Comparison of ENCODE assay signal across 21 cellular contexts in the genomic region with DNA sequence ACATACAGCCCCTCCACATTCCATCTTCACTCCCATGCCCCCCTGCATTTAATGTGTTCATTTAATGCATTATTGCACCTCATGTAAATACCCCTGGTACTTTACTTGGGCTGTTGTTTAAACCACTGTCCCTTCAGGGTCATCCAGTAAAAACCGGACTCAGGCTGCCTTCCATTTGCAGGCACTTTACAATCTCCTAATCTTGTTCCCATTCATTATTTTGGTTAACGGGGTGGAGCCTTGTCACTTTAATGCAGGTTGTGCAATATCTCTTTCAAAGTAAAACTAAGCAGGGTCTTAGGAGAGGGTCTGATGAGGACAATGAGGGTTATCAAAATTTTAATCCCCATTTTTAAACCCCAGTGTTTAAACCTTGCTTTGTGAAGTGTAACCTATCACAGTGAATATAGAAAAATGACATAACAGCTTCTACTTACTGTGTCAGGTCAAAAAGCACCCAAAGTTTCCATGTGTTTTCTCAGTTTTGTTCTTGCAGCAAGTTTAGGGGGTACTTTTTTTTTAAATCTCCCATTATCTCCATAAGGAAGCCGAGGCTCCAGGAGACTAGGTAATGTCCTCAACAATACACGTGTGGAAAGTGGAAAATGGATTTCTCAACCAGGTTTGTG. TPM values are rescaled to one million over a fixed set of nuclear protein-coding genes. Genes with fewer than 3 reads are reported as not detected.
DNase-seq lines count a peak whose midpoint lies in the region; ATAC-seq, FAIRE-seq and TF ChIP-seq lines count a peak whose summit lies in the region.
"Had no signal": no experiment of that assay in that cellular context is flagged by ENCODE, and none has a peak within 500 bp of the region (broad histone marks: within the 10 kb centered on the region; RNA-seq: fewer than 3 reads in every experiment).

No MANE protein-coding gene starts in this region.

- CTCF ChIA-PET in K562 (lab: Yijun Ruan, JAX; ENCODE audit: low intra/inter-chr PET ratio): no interaction called here

- WGBS in K562 (ENCODE audit: insufficient coverage, low coverage, missing lambda C conversion rate): 22% methylated on average over 4 of the region's 4 CpGs

- no peak overlapping the region for H3K4me3 ChIP-seq in K562
- H3K4me3 ChIP-seq: BLaER1 treated with 17β-estradiol and CSF1 and Interleukin-3, amounts not matched to agents 10 nM and 100 nM; GM23248 had no signal

- no peak overlapping the region for H3K9ac ChIP-seq in K562 (ENCODE audit: insufficient read depth in 1 of 2, low read depth in 2 of 2, low read length in 2 of 2)
- H3K9ac ChIP-seq: BLaER1 treated with 17β-estradiol and CSF1 and Interleukin-3, amounts not matched to agents 10 nM and 100 nM; GM23248 had no signal

- no peaks in the 10 kb centered on the region for H3K9me3 Mint-ChIP-seq in stimulated activated effector memory CD8-positive, alpha-beta T cell treated with anti-CD3 and anti-CD28 coated beads, Interleukin-12 subunit alpha, Interleukin-12 subunit beta, amount 100 ng/mL, for 72 hours
- no peaks in the 10 kb centered on the region for H3K9me3 Mint-ChIP-seq in osteocyte (ENCODE audit: unreplicated experiment)
- H3K9me3 Mint-ChIP-seq: CD8-positive, alpha-beta T cell had no signal

- intact Hi-C loops in K562 (cut with micrococcal nuclease): no loop called here

- peak; percentile 38 for FAIRE-seq in GM12891 (lab: Jason Lieb, UNC)
- no peak for FAIRE-seq in K562 (lab: Jason Lieb, UNC)
- FAIRE-seq: H54, HTR-8/SVneo had no signal

- in situ Hi-C loops in K562 (cut with MboI): no loop called here

- TF ChIP-seq EP300 in Ishikawa (IDR thresholded peaks at IDR 0.05; ENCODE audit: borderline replicate concordance): no peak
- no peak for TF ChIP-seq EP300 in K562 (IDR thresholded peaks at IDR 0.05; ENCODE audit: low read length)

- TF ChIP-seq RAD21 in Ishikawa (IDR thresholded peaks at IDR 0.05; ENCODE audit: low read depth) (no peak), K562 (CRISPR knock-in tag; conservative IDR thresholded peaks at IDR 0.05 in 1 of 2, IDR thresholded peaks at IDR 0.05 in 1 of 2) (no peak)

- H2AFZ ChIP-seq in K562 (ENCODE audit: low read depth, low read length): peak overlapping the region; percentile 60
- H2AFZ ChIP-seq: GM23248 had no signal

- POLR2A ChIA-PET in K562 (lab: Yijun Ruan, JAX): interaction anchor here (0.5 kb wide), 1 partner anchor 10 kb away, joined by 3 read pairs; no protein-coding TSS in a partner anchor

- H3K9me1 ChIP-seq in K562 (ENCODE audit: control insufficient read depth, insufficient read depth, low read length): no peaks in the 10 kb centered on the region

- no peaks in the 10 kb centered on the region for H3K9me3 ChIP-seq in K562 (replicated peaks; ENCODE audit: control insufficient read depth, insufficient read depth, low read depth, low read length)
- H3K9me3 ChIP-seq: BLaER1 treated with 17β-estradiol and CSF1 and Interleukin-3, amounts not matched to agents 10 nM and 100 nM had no signal

- no peaks in the 10 kb centered on the region for H3K27me3 ChIP-seq in K562 (ENCODE audit: control insufficient read depth in 2 of 2, insufficient read depth in 2 of 2, low read length in 2 of 2)
- H3K27me3 ChIP-seq: BLaER1 treated with 17β-estradiol and CSF1 and Interleukin-3, amounts not matched to agents 10 nM and 100 nM had no signal

- BruUV-seq in K562 (replicated peaks; lab: Mats Ljungman, UMichigan): no TSS peak

- 0 out of 5 replicates have a peak, but pooled peaks cover 0 to under 1% of the 10 kb centered on the region in 2 experiments for H3K4me1 ChIP-seq in K562 (replicated peaks in 1 of 2; ENCODE audit: control insufficient read depth in 2 of 2, insufficient read depth in 2 of 2, low read length in 2 of 2)
- H3K4me1 ChIP-seq: BLaER1 treated with 17β-estradiol and CSF1 and Interleukin-3, amounts not matched to agents 10 nM and 100 nM had no signal

- peak; percentile 62 for ATAC-seq in K562
- ATAC-seq in stimulated activated effector memory CD8-positive, alpha-beta T cell treated with anti-CD3 and anti-CD28 coated beads, Interleukin-12 subunit alpha, Interleukin-12 subunit beta, amount 100 ng/mL, for 72 hours: no peak
- ATAC-seq: CD8-positive, alpha-beta T cell had no signal

- H3K79me2 ChIP-seq in K562 (ENCODE audit: control insufficient read depth, insufficient read depth, low read length): no peaks in the 10 kb centered on the region

- no peak overlapping the region for H3K4me3 Mint-ChIP-seq in stimulated activated effector memory CD8-positive, alpha-beta T cell treated with anti-CD3 and anti-CD28 coated beads, Interleukin-12 subunit alpha, Interleukin-12 subunit beta, amount 100 ng/mL, for 72 hours
- no peak overlapping the region for H3K4me3 Mint-ChIP-seq in osteocyte (ENCODE audit: unreplicated experiment)
- H3K4me3 Mint-ChIP-seq: B cell; CD8-positive, alpha-beta T cell had no signal

- TF ChIP-seq POLR2A in GM12891 (IDR thresholded peaks at IDR 0.05; ENCODE audit: low read depth, low read length) (no peak), K562 (conservative IDR thresholded peaks at IDR 0.05) (no peak)

- H3K4me2 ChIP-seq in K562 (ENCODE audit: insufficient read depth, low read length): no peak overlapping the region
- H3K4me2 ChIP-seq: BLaER1 treated with 17β-estradiol and CSF1 and Interleukin-3, amounts not matched to agents 10 nM and 100 nM had no signal

- H3K36me3 ChIP-seq in K562 (ENCODE audit: control insufficient read depth, insufficient read depth, low read length): no peaks in the 10 kb centered on the region
- H3K36me3 ChIP-seq: BLaER1 treated with 17β-estradiol and CSF1 and Interleukin-3, amounts not matched to agents 10 nM and 100 nM had no signal

- no peaks in the 10 kb centered on the region for H3K36me3 Mint-ChIP-seq in stimulated activated effector memory CD8-positive, alpha-beta T cell treated with anti-CD3 and anti-CD28 coated beads, Interleukin-12 subunit alpha, Interleukin-12 subunit beta, amount 100 ng/mL, for 72 hours
- H3K36me3 Mint-ChIP-seq in osteocyte (ENCODE audit: unreplicated experiment): no peaks in the 10 kb centered on the region
- H3K36me3 Mint-ChIP-seq: CD8-positive, alpha-beta T cell had no signal

- peak overlapping the region; percentile 23 for H3K27ac Mint-ChIP-seq in stimulated activated effector memory CD8-positive, alpha-beta T cell treated with anti-CD3 and anti-CD28 coated beads, Interleukin-12 subunit alpha, Interleukin-12 subunit beta, amount 100 ng/mL, for 72 hours
- H3K27ac Mint-ChIP-seq in osteocyte (ENCODE audit: unreplicated experiment): no peak overlapping the region
- H3K27ac Mint-ChIP-seq: B cell; CD8-positive, alpha-beta T cell had no signal

- no peak overlapping the region for H3K27ac ChIP-seq in K562 (ENCODE audit: extremely low read depth, low read depth, low read length)
- H3K27ac ChIP-seq: BLaER1 treated with 17β-estradiol and CSF1 and Interleukin-3, amounts not matched to agents 10 nM and 100 nM; GM23248 had no signal

- TF ChIP-seq CTCF in K562 (IDR thresholded peaks at IDR 0.05 in 2 of 3, conservative IDR thresholded peaks at IDR 0.05 in 1 of 3; ENCODE audit: insufficient read depth in 2 of 3, low read depth in 1 of 3, low read length in 3 of 3): no peak
- TF ChIP-seq CTCF in osteocyte (IDR thresholded peaks at IDR 0.05): no peak

- no peak for DNase-seq in GM12891 (ENCODE audit: insufficient read length, low spot score)
- no peak for DNase-seq in K562 (ENCODE audit: extremely low read depth in 1 of 4, low spot score in 3 of 4)
- DNase-seq in stimulated activated effector memory CD8-positive, alpha-beta T cell treated with anti-CD3 and anti-CD28 coated beads, Interleukin-12 subunit alpha, Interleukin-12 subunit beta, amount 100 ng/mL, for 72 hours (ENCODE audit: low spot score in 2 of 2): no peak
- no peak for DNase-seq in AML-193 (lab: John Stamatoyannopoulos, UW)
- DNase-seq in NCI-H774 (lab: John Stamatoyannopoulos, UW): no peak
- no peak for DNase-seq in osteocyte (ENCODE audit: extremely low spot score, unreplicated experiment)
- DNase-seq: 8988T; Calu3; CD8-positive, alpha-beta T cell; DMS53; DND-41; EL; GM23248; HCEC 1CT; IMR-90; KG1 had no signal

- no peaks in the 10 kb centered on the region for H3K27me3 Mint-ChIP-seq in osteocyte (ENCODE audit: unreplicated experiment)
- H3K27me3 Mint-ChIP-seq: B cell had no signal

- no peaks in the 10 kb centered on the region for H4K20me1 ChIP-seq in K562 (replicated peaks; ENCODE audit: control insufficient read depth, insufficient read depth, low read length)
- H4K20me1 ChIP-seq: BLaER1 treated with 17β-estradiol and CSF1 and Interleukin-3, amounts not matched to agents 10 nM and 100 nM had no signal

- peaks cover 13% of the 10 kb centered on the region for H3K4me1 Mint-ChIP-seq in stimulated activated effector memory CD8-positive, alpha-beta T cell treated with anti-CD3 and anti-CD28 coated beads, Interleukin-12 subunit alpha, Interleukin-12 subunit beta, amount 100 ng/mL, for 72 hours
- H3K4me1 Mint-ChIP-seq in osteocyte (ENCODE audit: unreplicated experiment): no peaks in the 10 kb centered on the region
- H3K4me1 Mint-ChIP-seq: B cell had no signal

TF ChIP-seq in GM12891, 5 proteins besides CTCF, POLR2A, EP300 and RAD21 (continues in another document):
- no peak for TF ChIP-seq POLR2AphosphoS5 (IDR thresholded peaks at IDR 0.05; ENCODE audit: low read depth, low read length)

TF ChIP-seq in Ishikawa, 13 proteins besides CTCF, POLR2A, EP300 and RAD21 (continues in another document):
- peak; percentile 59; the same call in 1 of the 2 replicates for TF ChIP-seq CEBPB (IDR thresholded peaks at IDR 0.05)

RNA-seq across cellular contexts. Expression of a gene that starts 54.0 kb away (rescaled TPM):
- polyA plus RNA-seq in GM12891 (2012; ENCODE audit: low read depth, missing spikeins): 1.5 TPM
- 49.3 and 108 TPM in 2 replicates for total RNA-seq in K562 (2011; cell fraction: chromatin; rRNA removed; ENCODE audit: low replicate concordance)
- total RNA-seq in K562 (2011; cell fraction: nucleolus; rRNA removed): 62.4 and 87.6 TPM in 2 replicates
- 57.4 and 69.9 TPM in 2 replicates for total RNA-seq in K562 (2011; cell fraction: nucleoplasm; rRNA removed)
- total RNA-seq in K562 (2014; rRNA removed) (11.2 and 20.4 TPM in 2 replicates), K562 (2014; rRNA removed; fragmentation: Illumina TruSeq; extraction: Trizol) (8.8 and 9.5 TPM in 2 replicates), K562 (2015; rRNA removed; fragmentation: Illumina TruSeq; extraction: Trizol) (7.1 and 8.9 TPM in 2 replicates), K562 (2021) (20.0 and 24.2 TPM in 2 replicates), osteocyte (12.0 and 15.6 TPM in 2 replicates)
- polyA plus RNA-seq in K562 (2011; rRNA removed) (6.0 and 6.3 TPM in 2 replicates), K562 (2014; fragmentation: Illumina TruSeq; extraction: Trizol) (12.2 and 19.8 TPM in 2 replicates), K562 (2014; fragmentation: Nextera tagmentation; extraction: Ambion mirVana) (1 to 10 TPM; 2.6 to 3.1 TPM), K562 (2014; rRNA removed) (11.6 and 14.9 TPM in 2 replicates)
- polyA plus RNA-seq in K562 (2011; cell fraction: cytosol; rRNA removed): 5.5 and 10.9 TPM in 2 replicates
- polyA plus RNA-seq in K562 (2011; cell fraction: nucleus; rRNA removed): 15.8 and 47.7 TPM in 2 replicates
- 16.9 and 24.3 TPM in 2 replicates for polyA plus RNA-seq in K562 (2012)
- 9.9 and 18.2 TPM in 2 replicates for polyA minus RNA-seq in K562 (2011; rRNA and poly(A)+ RNA removed)
- polyA minus RNA-seq in K562 (2011; cell fraction: cytosol; rRNA and poly(A)+ RNA removed): 8.3 and 14.6 TPM in 2 replicates
- polyA minus RNA-seq in K562 (2011; cell fraction: nucleus; rRNA and poly(A)+ RNA removed): 26.0 and 38.8 TPM in 2 replicates
- total RNA-seq: B cell had no signal
